16 cellular contexts compared by ENCODE assay signal in the genomic region with DNA sequence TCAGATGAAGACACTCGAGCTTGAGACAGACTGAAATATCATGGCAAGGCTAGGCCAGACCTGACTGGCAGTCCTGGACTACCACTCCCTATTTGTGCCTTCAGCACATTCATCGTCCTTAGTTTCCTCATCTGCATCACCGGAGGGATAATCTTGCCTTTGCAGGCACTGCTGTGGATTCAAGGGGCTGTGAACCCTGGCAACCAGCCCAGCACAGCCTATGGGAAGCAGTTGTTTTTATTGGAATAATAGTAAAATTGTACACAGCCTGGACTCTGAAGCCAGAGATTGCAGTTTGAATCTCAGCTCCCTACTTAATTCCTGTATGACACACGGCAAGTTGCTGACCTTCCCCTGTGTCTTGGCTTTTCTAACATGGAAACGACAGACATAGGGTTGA.
A peak's percentile ranks its signal among the peaks of the same experiment; 100 is the strongest.
DNase-seq lines count a peak whose midpoint lies in the region; ATAC-seq and TF ChIP-seq lines count a peak whose summit lies in the region.
"Had no signal": no experiment of that assay in that cellular context is flagged by ENCODE, and none has a peak within 500 bp of the region (broad histone marks: within the 10 kb centered on the region; RNA-seq: fewer than 3 reads in every experiment).

No MANE protein-coding gene starts in this region.

- no peak overlapping the region for H3K4me2 ChIP-seq in trophoblast cell (ENCODE audit: low read length)

- H3K4me3 ChIP-seq in choroid plexus epithelial cell (ENCODE audit: low read depth, low read length) (no peak overlapping the region), trophoblast cell (ENCODE audit: low read depth, low read length) (no peak overlapping the region)
- H3K4me3 ChIP-seq: stomach, uterus had no signal

- H2BK5ac ChIP-seq in trophoblast cell (ENCODE audit: low read depth, low read length, poor library complexity), result no peak overlapping the region

- no peak overlapping the region for H4K91ac ChIP-seq in trophoblast cell (ENCODE audit: low read depth, low read length)

- H3K9ac ChIP-seq in trophoblast cell (ENCODE audit: low read length), result no peak overlapping the region

- peaks cover 5% of the 10 kb centered on the region for H3K36me3 Mint-ChIP-seq in stimulated activated naive CD8-positive, alpha-beta T cell treated with anti-CD3 and anti-CD28 coated beads, Interleukin-15, Interleukin-2, amounts not matched to agents 100 ng/mL and 50 ng/mL, for 24 hours (ENCODE audit: low read depth)
- H3K36me3 Mint-ChIP-seq in T-helper 2 cell treated with Interferon-gamma antibody and Interleukin-4, amounts not matched to agents 5 μg/mL and 100 μg/mL, for 36 hours (ENCODE audit: low read depth), result no peaks in the 10 kb centered on the region

- no peak overlapping the region for H3K4me3 Mint-ChIP-seq in stimulated activated naive CD8-positive, alpha-beta T cell treated with anti-CD3 and anti-CD28 coated beads, Interleukin-15, Interleukin-2, amounts not matched to agents 100 ng/mL and 50 ng/mL, for 24 hours
- H3K4me3 Mint-ChIP-seq in T-helper 2 cell treated with Interferon-gamma antibody and Interleukin-4, amounts not matched to agents 5 μg/mL and 100 μg/mL, for 36 hours, result no peak overlapping the region
- H3K4me3 Mint-ChIP-seq: dendritic cell treated with granulocyte-macrophage colony-stimulating factor and Interleukin-4, amounts not matched to agents 40 ng/mL and 50 ng/mL, for 4 days had no signal

- H3K4me1 ChIP-seq in trophoblast cell (ENCODE audit: control insufficient read depth in 1 of 2, insufficient read depth in 2 of 2, low read length in 2 of 2), result peaks cover 0 to 3% of the 10 kb centered on the region in 2 experiments
- H3K4me1 ChIP-seq: uterus had no signal

- peak overlapping the region; percentile 97 for H3K27ac Mint-ChIP-seq in stimulated activated naive CD8-positive, alpha-beta T cell treated with anti-CD3 and anti-CD28 coated beads, Interleukin-15, Interleukin-2, amounts not matched to agents 100 ng/mL and 50 ng/mL, for 24 hours
- H3K27ac Mint-ChIP-seq in T-helper 2 cell treated with Interferon-gamma antibody and Interleukin-4, amounts not matched to agents 5 μg/mL and 100 μg/mL, for 36 hours, result no peak overlapping the region
- H3K27ac Mint-ChIP-seq: dendritic cell treated with granulocyte-macrophage colony-stimulating factor and Interleukin-4, amounts not matched to agents 40 ng/mL and 50 ng/mL, for 4 days had no signal

- no CpG with 5 or more reads among the region's 5 CpGs for WGBS in trophoblast cell (ENCODE audit: extremely low coverage, insufficient coverage, insufficient read length)

- no peak overlapping the region for H2BK120ac ChIP-seq in trophoblast cell (ENCODE audit: insufficient read depth, low read length, poor library complexity)

- no peak overlapping the region for H2BK12ac ChIP-seq in trophoblast cell (ENCODE audit: low read length)

- no peaks in the 10 kb centered on the region for H3K79me1 ChIP-seq in trophoblast cell (ENCODE audit: low read length)

- no peak overlapping the region for H2AFZ ChIP-seq in trophoblast cell (ENCODE audit: insufficient read depth, low read length, poor library complexity)

- no peak overlapping the region for H3K23ac ChIP-seq in trophoblast cell (ENCODE audit: low read length)

- TF ChIP-seq CTCF in choroid plexus epithelial cell (conservative IDR thresholded peaks at IDR 0.05; ENCODE audit: low read depth, low read length) (no peak), GM20000 (IDR thresholded peaks at IDR 0.05; ENCODE audit: extremely low read depth, missing control alignments) (no peak)

- no peak overlapping the region for H4K12ac ChIP-seq in trophoblast cell (ENCODE audit: low read depth, low read length)

- H3K36me3 ChIP-seq in trophoblast cell (ENCODE audit: control insufficient read depth in 1 of 2, insufficient read depth in 2 of 2, low read length in 2 of 2), result peaks cover 0 to 8% of the 10 kb centered on the region in 2 experiments
- H3K36me3 ChIP-seq: uterus had no signal

- no peak overlapping the region for H3K27ac ChIP-seq in trophoblast cell (ENCODE audit: low read depth, low read length)
- H3K27ac ChIP-seq: uterus had no signal

- H3K18ac ChIP-seq in trophoblast cell (ENCODE audit: low read length), result no peak overlapping the region

- no peaks in the 10 kb centered on the region for H3K9me3 ChIP-seq in trophoblast cell (ENCODE audit: insufficient read depth, low read depth, low read length)
- H3K9me3 ChIP-seq: stomach, uterus had no signal

- no peaks in the 10 kb centered on the region for H3K79me2 ChIP-seq in trophoblast cell (ENCODE audit: control insufficient read depth, insufficient read depth, low read length, poor library complexity)

- no peak overlapping the region for H4K8ac ChIP-seq in trophoblast cell (ENCODE audit: low read depth, low read length)

- H2AK5ac ChIP-seq in trophoblast cell (ENCODE audit: low read length), result no peak overlapping the region

- ATAC-seq in stimulated activated naive CD8-positive, alpha-beta T cell treated with anti-CD3 and anti-CD28 coated beads, Interleukin-15, Interleukin-2, amounts not matched to agents 100 U/mL and 50 U/mL, for 24 hours, result no peak
- no peak for ATAC-seq in GM18498 (IDR thresholded peaks at IDR 0.05; ENCODE audit: unreplicated experiment)

- no peak overlapping the region for H3K4ac ChIP-seq in trophoblast cell (ENCODE audit: low read depth, low read length)

- H3K27me3 Mint-ChIP-seq in stimulated activated naive CD8-positive, alpha-beta T cell treated with anti-CD3 and anti-CD28 coated beads, Interleukin-15, Interleukin-2, amounts not matched to agents 100 ng/mL and 50 ng/mL, for 24 hours, result no peaks in the 10 kb centered on the region
- no peaks in the 10 kb centered on the region for H3K27me3 Mint-ChIP-seq in T-helper 2 cell treated with Interferon-gamma antibody and Interleukin-4, amounts not matched to agents 5 μg/mL and 100 μg/mL, for 36 hours (ENCODE audit: low read depth)

- no peaks in the 10 kb centered on the region for H3K27me3 ChIP-seq in trophoblast cell (ENCODE audit: insufficient read depth, low read length)
- H3K27me3 ChIP-seq: stomach, uterus had no signal

- no peak for DNase-seq in stimulated activated naive CD8-positive, alpha-beta T cell treated with anti-CD3 and anti-CD28 coated beads, Interleukin-15, Interleukin-2, amounts not matched to agents 100 U/mL and 50 U/mL, for 24 hours
- DNase-seq in choroid plexus epithelial cell (ENCODE audit: low read depth), result peak; percentile 69
- peak; percentile 19 for DNase-seq in hepatic stellate cell (ENCODE audit: low spot score)
- no peak for DNase-seq in trophoblast cell
- DNase-seq in GM20000 (ENCODE audit: low spot score), result no peak
- no peak for DNase-seq in T-helper 2 cell treated with Interferon-gamma antibody and Interleukin-4, amounts not matched to agents 5 μg/mL and 100 μg/mL, for 36 hours (ENCODE audit: low spot score)
- DNase-seq: activated effector memory CD4-positive, alpha-beta T cell treated with Interleukin-2 at 50 U/mL for 16 hours; COR-L47; HCEC 1CT; hippocampal formation; NCI-H1417; stomach; uterus had no signal

- no peak overlapping the region for H3K14ac ChIP-seq in trophoblast cell (ENCODE audit: low read length)

- H3K9me3 Mint-ChIP-seq in stimulated activated naive CD8-positive, alpha-beta T cell treated with anti-CD3 and anti-CD28 coated beads, Interleukin-15, Interleukin-2, amounts not matched to agents 100 ng/mL and 50 ng/mL, for 24 hours, result no peaks in the 10 kb centered on the region
- H3K9me3 Mint-ChIP-seq in T-helper 2 cell treated with Interferon-gamma antibody and Interleukin-4, amounts not matched to agents 5 μg/mL and 100 μg/mL, for 36 hours, result no peaks in the 10 kb centered on the region

- H3K4me1 Mint-ChIP-seq in stimulated activated naive CD8-positive, alpha-beta T cell treated with anti-CD3 and anti-CD28 coated beads, Interleukin-15, Interleukin-2, amounts not matched to agents 100 ng/mL and 50 ng/mL, for 24 hours (ENCODE audit: low read depth), result peaks cover 46% of the 10 kb centered on the region
- H3K4me1 Mint-ChIP-seq in T-helper 2 cell treated with Interferon-gamma antibody and Interleukin-4, amounts not matched to agents 5 μg/mL and 100 μg/mL, for 36 hours (ENCODE audit: low read depth), result peaks cover 23% of the 10 kb centered on the region

Comparison
In these comparisons a context has a peak if more than half of its experiments do, and no peak if none do; other contexts are left out.
1. DNase-seq: peak in choroid plexus epithelial cell (single experiment) and hepatic stellate cell (single experiment); none in stimulated activated naive CD8-positive, alpha-beta T cell treated with anti-CD3 and anti-CD28 coated beads, Interleukin-15, Interleukin-2, amounts not matched to agents 100 U/mL and 50 U/mL, for 24 hours (single experiment), trophoblast cell (0 of 2), GM20000 (single experiment) and T-helper 2 cell treated with Interferon-gamma antibody and Interleukin-4, amounts not matched to agents 5 μg/mL and 100 μg/mL, for 36 hours (single experiment).